Comparison of ENCODE assay signal across 15 cellular contexts in genomic region chr5:177984565-177985166, GRCh38. TPM values are rescaled to one million over a fixed set of nuclear protein-coding genes. Genes with fewer than 3 reads are reported as not detected.
DNase-seq lines count a peak whose midpoint lies in the region; ATAC-seq and TF ChIP-seq lines count a peak whose summit lies in the region.
"Had no signal": no experiment of that assay in that cellular context is flagged by ENCODE, and none has a peak within 500 bp of the region (broad histone marks: within the 10 kb centered on the region; RNA-seq: fewer than 3 reads in every experiment).

No MANE protein-coding gene starts in this region.

- H3K9me3 ChIP-seq in CD8-positive, alpha-beta T cell (ENCODE audit: low read length), result no peaks in the 10 kb centered on the region
- no peaks in the 10 kb centered on the region for H3K9me3 ChIP-seq in HUES48 (ENCODE audit: control insufficient read depth, insufficient read depth, low read length)
- H3K9me3 ChIP-seq: gastrocnemius medialis, testis had no signal

- no peak overlapping the region for H3K27ac ChIP-seq in CD8-positive, alpha-beta T cell (ENCODE audit: low read depth, low read length)
- H3K27ac ChIP-seq in HUES48 (ENCODE audit: low read depth, low read length), result no peak overlapping the region
- H3K27ac ChIP-seq: gastrocnemius medialis, PC-9, testis had no signal

- intact Hi-C loops in CD8-positive, alpha-beta T cell (cut with DNase I, micrococcal nuclease), result loop anchor here (5.0 kb wide), 2 partner anchors 78 to 178 kb away; no protein-coding TSS in a partner anchor

- no peak for DNase-seq in CD8-positive, alpha-beta T cell
- DNase-seq in astrocyte of the hippocampus (ENCODE audit: low read depth, low spot score) (peak; percentile 17), mesenteric fat pad (ENCODE audit: low spot score) (peak; percentile 81), ureter (ENCODE audit: low spot score) (no peak)
- DNase-seq: CD4-positive, alpha-beta T cell; gastrocnemius medialis; GDM1; NCI-H187; NCI-H524 treated with DMSO at 0.1 percent for 48 hours; PC-9; testis had no signal

- peak overlapping the region; percentile 11 for H3K4me3 ChIP-seq in CD8-positive, alpha-beta T cell (ENCODE audit: low read depth, low read length)
- peak overlapping the region; percentile 9; the same call in 1 of the 2 replicates for H3K4me3 ChIP-seq in HUES48 (ENCODE audit: low read depth, low read length)
- H3K4me3 ChIP-seq: gastrocnemius medialis, PC-9 had no signal

- no peak overlapping the region for H3K9ac ChIP-seq in HUES48 (ENCODE audit: low read depth, low read length)

- no peak overlapping the region for H3K27ac Mint-ChIP-seq in CD8-positive, alpha-beta T cell
- H3K27ac Mint-ChIP-seq: CD4-positive, alpha-beta T cell had no signal

- H3K4me3 Mint-ChIP-seq in CD8-positive, alpha-beta T cell, result peak overlapping the region; percentile 64
- H3K4me3 Mint-ChIP-seq: CD4-positive, alpha-beta T cell had no signal

- H3K9me3 Mint-ChIP-seq in CD8-positive, alpha-beta T cell, result no peaks in the 10 kb centered on the region
- H3K9me3 Mint-ChIP-seq: CD4-positive, alpha-beta T cell had no signal

- H3K36me3 ChIP-seq in CD8-positive, alpha-beta T cell (ENCODE audit: insufficient read depth, low read length), result no peaks in the 10 kb centered on the region
- no peaks in the 10 kb centered on the region for H3K36me3 ChIP-seq in HUES48 (ENCODE audit: control insufficient read depth, insufficient read depth, low read length)
- H3K36me3 ChIP-seq: gastrocnemius medialis had no signal

- no peak for TF ChIP-seq CTCF in CD8-positive, alpha-beta T cell (IDR thresholded peaks at IDR 0.05)

- ATAC-seq in CD8-positive, alpha-beta T cell, result no peak
- ATAC-seq in HG02642 (IDR thresholded peaks at IDR 0.05; ENCODE audit: poor library complexity, unreplicated experiment) (no peak), GM18907 (IDR thresholded peaks at IDR 0.05; ENCODE audit: unreplicated experiment) (no peak)
- ATAC-seq: gastrocnemius medialis had no signal

- H3K36me3 Mint-ChIP-seq in CD8-positive, alpha-beta T cell, result no peaks in the 10 kb centered on the region

- H3K27me3 Mint-ChIP-seq in CD8-positive, alpha-beta T cell (ENCODE audit: low read depth), result peaks cover 57% of the 10 kb centered on the region

- peaks cover 9% of the 10 kb centered on the region for H3K4me1 Mint-ChIP-seq in CD8-positive, alpha-beta T cell (ENCODE audit: low read depth)

- CTCF ChIA-PET in CD8-positive, alpha-beta T cell (lab: Charles Lee), result interaction anchor here (1.0 to 1.2 kb wide), 3 partner anchors 78 to 378 kb away, joined by 3 to 4 read pairs (median 3); no protein-coding TSS in a partner anchor

- H3K4me1 ChIP-seq in CD8-positive, alpha-beta T cell (ENCODE audit: insufficient read depth, low read length), result peaks cover 14% of the 10 kb centered on the region
- H3K4me1 ChIP-seq in HUES48 (ENCODE audit: control insufficient read depth, insufficient read depth, low read length), result no peaks in the 10 kb centered on the region; the same call in 1 of the 2 replicates
- H3K4me1 ChIP-seq: gastrocnemius medialis had no signal

- peaks cover 32% of the 10 kb centered on the region for H3K27me3 ChIP-seq in CD8-positive, alpha-beta T cell (ENCODE audit: insufficient read depth, low read length)
- peaks cover 34% of the 10 kb centered on the region for H3K27me3 ChIP-seq in HUES48 (ENCODE audit: control insufficient read depth, insufficient read depth, low read length)
- H3K27me3 ChIP-seq: testis had no signal

- POLR2A ChIA-PET in CD8-positive, alpha-beta T cell (lab: Charles Lee), result interaction anchor here (1.0 kb wide), 1 partner anchor 8 kb away, joined by 3 read pairs; no protein-coding TSS in a partner anchor

RNA-seq across cellular contexts. Expression of gene PROP1, which starts 11.4 kb away (rescaled TPM):
- total RNA-seq in CD8-positive, alpha-beta T cell, result not detected
- total RNA-seq in mesenteric fat pad (not detected), ureter (not detected)
- total RNA-seq: CD4-positive, alpha-beta T cell; gastrocnemius medialis; PC-9; posterior vena cava; testis had no signal

Comparison
In these comparisons a context has a peak if more than half of its experiments do, and no peak if none do; other contexts are left out.
1. DNase-seq: peak in astrocyte of the hippocampus (single experiment) and mesenteric fat pad (single experiment); none in CD8-positive, alpha-beta T cell (0 of 7) and ureter (single experiment).